Comparison of ENCODE assay signal across 15 cellular contexts in the genomic region with DNA sequence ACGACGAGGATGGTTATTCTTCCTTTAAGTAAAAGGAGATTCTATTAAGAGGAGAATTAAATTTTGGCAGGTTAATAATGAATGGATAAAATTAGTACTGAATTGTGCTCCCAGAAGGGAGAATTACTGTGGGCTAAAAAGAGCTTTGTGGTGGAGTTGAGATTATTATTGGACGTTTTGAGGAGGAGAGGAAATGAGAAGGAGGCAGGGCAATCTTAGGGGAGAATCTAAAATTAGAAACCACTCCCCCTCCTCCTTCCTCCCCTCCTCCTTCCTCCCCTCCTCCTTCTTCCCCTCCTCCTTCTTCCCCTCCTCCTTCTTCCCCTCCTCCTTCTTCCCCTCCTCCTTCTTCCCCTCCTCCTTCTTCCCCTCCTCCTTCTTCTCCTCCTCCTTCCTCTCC.
"Had no signal": no experiment of that assay in that cellular context is flagged by ENCODE, and none has a peak within 500 bp of the region (broad histone marks: within the 10 kb centered on the region; RNA-seq: fewer than 3 reads in every experiment).

No MANE protein-coding gene starts in this region.

- H3K36me3 Mint-ChIP-seq: natural killer cell; stimulated activated memory B cell treated with anti-CD40 and anti-IgM and Interleukin-4, amounts not matched to agents 10 μg/mL and 1 μg/mL and 100 μg/mL, for 72 hours had no signal

- H3K4me3 Mint-ChIP-seq: activated CD8-positive, alpha-beta T cell treated with anti-CD3 and anti-CD28 coated beads, Interleukin-2, amount 10 ng/mL, durations not matched to agents 7 days and 5 days; activated naive CD8-positive, alpha-beta T cell; natural killer cell; stimulated activated memory B cell treated with anti-CD40 and anti-IgM and Interleukin-4, amounts not matched to agents 10 μg/mL and 1 μg/mL and 100 μg/mL, for 72 hours had no signal

- H3K27ac ChIP-seq: thyroid gland had no signal

- H3K27me3 Mint-ChIP-seq: stimulated activated memory B cell treated with anti-CD40 and anti-IgM and Interleukin-4, amounts not matched to agents 10 μg/mL and 1 μg/mL and 100 μg/mL, for 72 hours had no signal

- H3K9me3 ChIP-seq: thyroid gland had no signal

- H3K4me1 Mint-ChIP-seq: stimulated activated memory B cell treated with anti-CD40 and anti-IgM and Interleukin-4, amounts not matched to agents 10 μg/mL and 1 μg/mL and 100 μg/mL, for 72 hours had no signal

- H3K36me3 ChIP-seq: thyroid gland had no signal

- DNase-seq: activated CD4-positive, alpha-beta T cell treated with anti-CD3 and anti-CD28 coated beads for 4 hours; activated CD8-positive, alpha-beta memory T cell treated with anti-CD3 and anti-CD28 coated beads, Interleukin-2, amount 50 U/mL, for 4 hours; activated CD8-positive, alpha-beta T cell treated with anti-CD3 and anti-CD28 coated beads, Interleukin-2, amount 10 ng/mL, durations not matched to agents 7 days and 5 days; activated gamma-delta T cell treated with Interleukin-2 at 50 U/mL for 16 hours; anterior cingulate cortex; cerebellar nuclear complex; effector CD8-positive, alpha-beta T cell; foreskin fibroblast; kidney glomerular epithelial cell; mesenchymal stem cell; natural killer cell; T1000 had no signal

- ATAC-seq: activated CD8-positive, alpha-beta T cell treated with anti-CD3 and anti-CD28 coated beads, Interleukin-2, amount 10 ng/mL, durations not matched to agents 7 days and 5 days; natural killer cell; stimulated activated memory B cell treated with anti-CD40 and anti-IgM and Interleukin-4, amounts not matched to agents 10 μg/mL and 1 μg/mL and 100 μg/mL, for 72 hours had no signal

- H3K9me3 Mint-ChIP-seq: natural killer cell had no signal

- H3K27ac Mint-ChIP-seq: activated CD8-positive, alpha-beta T cell treated with anti-CD3 and anti-CD28 coated beads, Interleukin-2, amount 10 ng/mL, durations not matched to agents 7 days and 5 days; activated naive CD8-positive, alpha-beta T cell; natural killer cell; stimulated activated memory B cell treated with anti-CD40 and anti-IgM and Interleukin-4, amounts not matched to agents 10 μg/mL and 1 μg/mL and 100 μg/mL, for 72 hours had no signal

- H3K27me3 ChIP-seq: thyroid gland had no signal

- H3K4me3 ChIP-seq: thyroid gland had no signal
